In genomic region chr12:62021808-62022207, GRCh38 we compare ENCODE assay signal across 1 cellular context.
TF ChIP-seq lines count a peak whose summit lies in the region.

No MANE protein-coding gene starts in this region.

TF ChIP-seq in SK-N-SH, 30 proteins besides CTCF, POLR2A, EP300 and RAD21 (continued from another document):
- no peak for TF ChIP-seq TAF1 (IDR thresholded peaks at IDR 0.05; ENCODE audit: borderline replicate concordance, low read depth, low read length)
- no peak for TF ChIP-seq PBX3 (IDR thresholded peaks at IDR 0.05)
- no peak for TF ChIP-seq REST (IDR thresholded peaks at IDR 0.05; ENCODE audit: low read depth, low read length)
